In genomic region chr15:68405426-68406250, GRCh38 we compare ENCODE assay signal across 29 cellular contexts. TPM values are rescaled to one million over a fixed set of nuclear protein-coding genes. Genes with fewer than 3 reads are reported as not detected.
DNase-seq lines count a peak whose midpoint lies in the region; ATAC-seq and TF ChIP-seq lines count a peak whose summit lies in the region.
"Had no signal": no experiment of that assay in that cellular context is flagged by ENCODE, and none has a peak within 500 bp of the region (broad histone marks: within the 10 kb centered on the region; RNA-seq: fewer than 3 reads in every experiment).

No MANE protein-coding gene starts in this region.

- H3K4me3 Mint-ChIP-seq in endodermal cell (no peak overlapping the region), osteocyte (ENCODE audit: unreplicated experiment) (no peak overlapping the region), progenitor cell of endocrine pancreas (ENCODE audit: low read depth) (no peak overlapping the region)
- H3K4me3 Mint-ChIP-seq: activated CD4-positive, alpha-beta T cell treated with anti-CD3 and anti-CD28 coated beads, Interleukin-2, amount 10 ng/mL, durations not matched to agents 7 days and 5 days; activated naive CD4-positive, alpha-beta T cell treated with anti-CD3 and anti-CD28 coated beads, Interleukin-2, amount 50 U/mL, for 24 hours; stimulated activated naive CD8-positive, alpha-beta T cell treated with anti-CD3 and anti-CD28 coated beads, Interleukin-15, amount 100 ng/mL, for 72 hours had no signal

- TF ChIP-seq CTCF in Loucy (conservative IDR thresholded peaks at IDR 0.05; ENCODE audit: low read length) (no peak), endodermal cell (conservative IDR thresholded peaks at IDR 0.05) (no peak), osteocyte (IDR thresholded peaks at IDR 0.05) (no peak), progenitor cell of endocrine pancreas (IDR thresholded peaks at IDR 0.05; ENCODE audit: unreplicated experiment) (no peak)

- H3K9me3 Mint-ChIP-seq in endodermal cell, result no peaks in the 10 kb centered on the region
- no peaks in the 10 kb centered on the region for H3K9me3 Mint-ChIP-seq in osteocyte (ENCODE audit: unreplicated experiment)
- no peaks in the 10 kb centered on the region for H3K9me3 Mint-ChIP-seq in progenitor cell of endocrine pancreas (ENCODE audit: low read depth)
- H3K9me3 Mint-ChIP-seq: activated CD4-positive, alpha-beta T cell treated with anti-CD3 and anti-CD28 coated beads, Interleukin-2, amount 10 ng/mL, durations not matched to agents 7 days and 5 days; activated naive CD4-positive, alpha-beta T cell treated with anti-CD3 and anti-CD28 coated beads, Interleukin-2, amount 50 U/mL, for 24 hours had no signal

- H3K4me3 ChIP-seq in BLaER1 (no peak overlapping the region), Loucy (ENCODE audit: low read length, poor library complexity, severe bottlenecking) (no peak overlapping the region), endodermal cell (ENCODE audit: low read length) (no peak overlapping the region)
- H3K4me3 ChIP-seq: breast epithelium, HAP-1, PC-9, transverse colon had no signal

- H3K9ac ChIP-seq in BLaER1 (no peak overlapping the region), Loucy (ENCODE audit: low read depth, low read length, poor library complexity, severe bottlenecking) (no peak overlapping the region), endodermal cell (ENCODE audit: extremely low read depth, low read length, poor library complexity, severe bottlenecking) (no peak overlapping the region)
- H3K9ac ChIP-seq: KMS-11 had no signal

- H3K4me1 ChIP-seq in BLaER1 (peaks cover 21% of the 10 kb centered on the region), Loucy (ENCODE audit: insufficient read depth, low read length, poor library complexity, severe bottlenecking) (peaks cover 6% of the 10 kb centered on the region), endodermal cell (ENCODE audit: control insufficient read depth, insufficient read depth, low read length) (no peaks in the 10 kb centered on the region)
- H3K4me1 ChIP-seq: breast epithelium, Caco-2, HAP-1, transverse colon had no signal

- H3K36me3 Mint-ChIP-seq in endodermal cell (ENCODE audit: low read depth), result no peaks in the 10 kb centered on the region
- H3K36me3 Mint-ChIP-seq in osteocyte (ENCODE audit: unreplicated experiment), result peaks cover 50% of the 10 kb centered on the region
- H3K36me3 Mint-ChIP-seq in progenitor cell of endocrine pancreas (ENCODE audit: insufficient read depth), result no peaks in the 10 kb centered on the region
- H3K36me3 Mint-ChIP-seq: activated naive CD4-positive, alpha-beta T cell treated with anti-CD3 and anti-CD28 coated beads, Interleukin-2, amount 50 U/mL, for 24 hours had no signal

- H3K36me3 ChIP-seq in BLaER1 (no peaks in the 10 kb centered on the region), Loucy (ENCODE audit: insufficient read depth, low read length) (no peaks in the 10 kb centered on the region), endodermal cell (ENCODE audit: control insufficient read depth, insufficient read depth, low read length) (no peaks in the 10 kb centered on the region)
- H3K36me3 ChIP-seq: breast epithelium, HAP-1, transverse colon had no signal

- no peaks in the 10 kb centered on the region for H3K9me3 ChIP-seq in BLaER1
- no peaks in the 10 kb centered on the region for H3K9me3 ChIP-seq in Loucy (ENCODE audit: insufficient read depth, low read depth, low read length)
- H3K9me3 ChIP-seq in endodermal cell (ENCODE audit: control insufficient read depth, low read length), result no peaks in the 10 kb centered on the region
- H3K9me3 ChIP-seq: breast epithelium, Caco-2, HAP-1, transverse colon had no signal

- H3K27ac ChIP-seq in BLaER1 (no peak overlapping the region), endodermal cell (ENCODE audit: low read depth, low read length) (no peak overlapping the region)
- H3K27ac ChIP-seq: KMS-11, PC-9, transverse colon had no signal

- H3F3A ChIP-seq in Loucy (ENCODE audit: low read depth), result no peaks in the 10 kb centered on the region

- peaks cover 10% of the 10 kb centered on the region for H3K27me3 Mint-ChIP-seq in endodermal cell (ENCODE audit: insufficient read depth)
- no peaks in the 10 kb centered on the region for H3K27me3 Mint-ChIP-seq in osteocyte (ENCODE audit: unreplicated experiment)
- peaks cover 11% of the 10 kb centered on the region for H3K27me3 Mint-ChIP-seq in progenitor cell of endocrine pancreas
- H3K27me3 Mint-ChIP-seq: activated naive CD4-positive, alpha-beta T cell treated with anti-CD3 and anti-CD28 coated beads, Interleukin-2, amount 50 U/mL, for 24 hours had no signal

- no peaks in the 10 kb centered on the region for H3K79me2 ChIP-seq in Loucy (ENCODE audit: insufficient read depth, low read length)

- no peak for ATAC-seq in GM21717 (IDR thresholded peaks at IDR 0.05; ENCODE audit: unreplicated experiment)
- ATAC-seq: left cardiac atrium; stimulated activated naive CD8-positive, alpha-beta T cell treated with anti-CD3 and anti-CD28 coated beads, Interleukin-15, amount 100 ng/mL, for 72 hours had no signal

- H3K4me1 Mint-ChIP-seq in endodermal cell (no peaks in the 10 kb centered on the region), osteocyte (ENCODE audit: unreplicated experiment) (peaks cover 21% of the 10 kb centered on the region), progenitor cell of endocrine pancreas (ENCODE audit: low read depth) (peaks cover 8% of the 10 kb centered on the region)
- H3K4me1 Mint-ChIP-seq: activated naive CD4-positive, alpha-beta T cell treated with anti-CD3 and anti-CD28 coated beads, Interleukin-2, amount 50 U/mL, for 24 hours; stimulated activated naive CD8-positive, alpha-beta T cell treated with anti-CD3 and anti-CD28 coated beads, Interleukin-15, amount 100 ng/mL, for 72 hours had no signal

- H3K27ac Mint-ChIP-seq in endodermal cell, result no peak overlapping the region
- no peak overlapping the region for H3K27ac Mint-ChIP-seq in osteocyte (ENCODE audit: unreplicated experiment)
- H3K27ac Mint-ChIP-seq in progenitor cell of endocrine pancreas, result no peak overlapping the region
- H3K27ac Mint-ChIP-seq: activated CD4-positive, alpha-beta T cell treated with anti-CD3 and anti-CD28 coated beads, Interleukin-2, amount 10 ng/mL, durations not matched to agents 7 days and 5 days; activated naive CD4-positive, alpha-beta T cell treated with anti-CD3 and anti-CD28 coated beads, Interleukin-2, amount 50 U/mL, for 24 hours; stimulated activated naive CD8-positive, alpha-beta T cell treated with anti-CD3 and anti-CD28 coated beads, Interleukin-15, amount 100 ng/mL, for 72 hours had no signal

- H3K9me2 ChIP-seq in Loucy (replicated peaks; ENCODE audit: low read depth, low read length), result no peaks in the 10 kb centered on the region

- H3K27me3 ChIP-seq in BLaER1 (no peaks in the 10 kb centered on the region), Loucy (ENCODE audit: insufficient read depth, low read length, poor library complexity, severe bottlenecking) (no peaks in the 10 kb centered on the region), endodermal cell (ENCODE audit: control insufficient read depth, insufficient read depth, low read length, poor library complexity, severe bottlenecking) (no peaks in the 10 kb centered on the region)
- H3K27me3 ChIP-seq: breast epithelium, transverse colon had no signal

- WGBS in endodermal cell (ENCODE audit: insufficient coverage in 1 of 2, insufficient read length in 1 of 2), 2 experiments, result 76 to 85% methylated on average over 5 to 13 of the region's 13 CpGs

- H2AFZ ChIP-seq in Loucy (ENCODE audit: low read length), result peak overlapping the region; percentile 54; the same call in 1 of the 2 replicates
- H2AFZ ChIP-seq: PC-9 had no signal

- DNase-seq in endodermal cell (peak; percentile 29), osteocyte (ENCODE audit: extremely low spot score, unreplicated experiment) (peak; percentile 77), 8988T (no peak), NCI-H526 (lab: John Stamatoyannopoulos, UW) (no peak), progenitor cell of endocrine pancreas (ENCODE audit: low spot score, unreplicated experiment) (no peak)
- DNase-seq: ACHN; activated CD4-positive, alpha-beta T cell treated with anti-CD3 and anti-CD28 coated beads, Interleukin-2, amount 10 ng/mL, durations not matched to agents 7 days and 5 days; amygdala; cortex of kidney; GF-D8; left cardiac atrium; NCI-H1694 treated with DMSO at 0.1 percent for 48 hours; NCI-H2171; NCI-H510A; NK-92 treated with Interleukin-12 subunit alpha and Interleukin-12 subunit beta, amount 100 ng/mL, for 24 hours; nucleus accumbens; PC-9; SHP77 treated with DMSO at 0.1 percent for 48 hours; stimulated activated naive CD8-positive, alpha-beta T cell treated with anti-CD3 and anti-CD28 coated beads, Interleukin-15, amount 100 ng/mL, for 72 hours; T-helper 9 cell; transverse colon had no signal

- H3K4me2 ChIP-seq in BLaER1, result peak overlapping the region; percentile 45
- H3K4me2 ChIP-seq in Loucy (ENCODE audit: low read depth, low read length, poor library complexity, severe bottlenecking), result no peak overlapping the region
- H3K4me2 ChIP-seq: KMS-11, PC-9 had no signal

- no peaks in the 10 kb centered on the region for H4K20me1 ChIP-seq in BLaER1
- H4K20me1 ChIP-seq in Loucy (ENCODE audit: insufficient read depth, low read length, poor library complexity, severe bottlenecking), result no peaks in the 10 kb centered on the region

RNA-seq across cellular contexts. Expression of gene ITGA11, which starts 26.3 kb away (rescaled TPM):
- total RNA-seq in endodermal cell (1 to 10 TPM in 1 of 2 donors, under 1 TPM in 1; 0.35 to 1.4 TPM), osteocyte (1,149 and 1,161 TPM in 2 replicates), progenitor cell of endocrine pancreas (not detected in 2 replicates)
- polyA plus RNA-seq in endodermal cell (2013, experiment 1 of 2), result 1.8 TPM
- polyA plus RNA-seq in endodermal cell (2013, experiment 2 of 2), result 1.3 TPM

Comparison
In these comparisons a context has a peak if more than half of its experiments do, and no peak if none do; other contexts are left out.
1. DNase-seq: peak in endodermal cell (single experiment) and osteocyte (single experiment); none in 8988T (single experiment), NCI-H526 (0 of 2) and progenitor cell of endocrine pancreas (single experiment).
2. RNA of gene ITGA11, which starts 26.3 kb away (total RNA-seq): 1,149 to 1,161 TPM in osteocyte; 0.35 to 1.4 TPM in endodermal cell and not detected in progenitor cell of endocrine pancreas; every median in the first group is over 100 times any median in the second.